ENCODE assay signal across 8 cellular contexts in the genomic region with DNA sequence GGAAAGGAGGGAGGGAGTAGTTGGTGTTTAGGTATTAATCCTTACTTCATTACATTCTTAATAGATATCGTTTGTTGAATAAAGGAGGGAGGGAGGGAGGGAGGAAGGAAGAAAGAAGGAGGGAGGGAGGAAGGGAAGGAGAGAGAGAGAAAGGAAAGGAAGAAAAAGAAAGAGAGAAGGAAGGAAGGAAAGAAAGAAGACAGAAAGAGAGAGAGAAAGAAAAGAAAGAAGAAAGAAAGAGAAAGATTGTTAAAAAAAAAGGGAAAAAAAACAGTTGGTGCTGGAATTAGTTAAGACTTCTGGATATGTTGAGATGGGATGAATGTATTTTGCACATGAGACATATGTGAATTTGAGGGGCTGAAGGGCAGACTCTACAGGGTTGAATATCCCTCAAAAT. TPM values are rescaled to one million over a fixed set of nuclear protein-coding genes. Genes with fewer than 3 reads are reported as not detected.
"Had no signal": no experiment of that assay in that cellular context is flagged by ENCODE, and none has a peak within 500 bp of the region (broad histone marks: within the 10 kb centered on the region; RNA-seq: fewer than 3 reads in every experiment).

No MANE protein-coding gene starts in this region.

- H3K27ac ChIP-seq: HL-60 had no signal

- H3K27ac Mint-ChIP-seq: IgD-negative memory B cell had no signal

- DNase-seq: IMR-90, KBM-7, KG1 had no signal

- H3K4me1 Mint-ChIP-seq: IgD-negative memory B cell had no signal

- H3K4me3 Mint-ChIP-seq: IgD-negative memory B cell had no signal

- FAIRE-seq: HepG2, HTR-8/SVneo had no signal

- ATAC-seq: HepG2 had no signal

RNA-seq across cellular contexts. Expression of gene ZSWIM5, which starts 44.1 kb away (rescaled TPM):
- total RNA-seq: HT1080 had no signal
